Comparison of ENCODE assay signal across 11 cellular contexts in genomic region chr9:33320568-33321261, GRCh38. TPM values are rescaled to one million over a fixed set of nuclear protein-coding genes. Genes with fewer than 3 reads are reported as not detected.
DNase-seq lines count a peak whose midpoint lies in the region; FAIRE-seq and TF ChIP-seq lines count a peak whose summit lies in the region.
"Had no signal": no experiment of that assay in that cellular context is flagged by ENCODE, and none has a peak within 500 bp of the region (broad histone marks: within the 10 kb centered on the region; RNA-seq: fewer than 3 reads in every experiment).

No MANE protein-coding gene starts in this region.

- peak overlapping the region; percentile 78 for H3K4me2 ChIP-seq in astrocyte (ENCODE audit: low read length)
- peak overlapping the region; percentile 64 for H3K4me2 ChIP-seq in keratinocyte (ENCODE audit: control insufficient read depth, extremely low read depth, insufficient read depth, low read depth, low read length)

- no peaks in the 10 kb centered on the region for H3K27me3 ChIP-seq in breast epithelium
- no peaks in the 10 kb centered on the region for H3K27me3 ChIP-seq in astrocyte (ENCODE audit: insufficient read depth, low read length)
- no peaks in the 10 kb centered on the region for H3K27me3 ChIP-seq in keratinocyte (ENCODE audit: control insufficient read depth, extremely low read depth, insufficient read depth, low read length)
- no peaks in the 10 kb centered on the region for H3K27me3 ChIP-seq in thyroid gland

- no peak overlapping the region for H2AFZ ChIP-seq in astrocyte (ENCODE audit: low read depth, low read length)
- H2AFZ ChIP-seq in keratinocyte (ENCODE audit: control insufficient read depth, low read length): no peak overlapping the region

- H3K4me3 ChIP-seq in breast epithelium: no peak overlapping the region
- H3K4me3 ChIP-seq in astrocyte (ENCODE audit: insufficient read depth, low read depth, low read length): peak overlapping the region; percentile 38
- peak overlapping the region in 1 of 3 experiments; percentile 17 for H3K4me3 ChIP-seq in keratinocyte (ENCODE audit: control insufficient read depth in 2 of 3, extremely low read depth in 1 of 3, insufficient read depth in 2 of 3, low read depth in 1 of 3, low read length in 3 of 3)
- no peak overlapping the region for H3K4me3 ChIP-seq in thyroid gland (replicated peaks in 1 of 3)

- no peaks in the 10 kb centered on the region for H3K9me3 Mint-ChIP-seq in MCF 10A (ENCODE audit: unreplicated experiment)
- H3K9me3 Mint-ChIP-seq in astrocyte (ENCODE audit: unreplicated experiment): no peaks in the 10 kb centered on the region
- no peaks in the 10 kb centered on the region for H3K9me3 Mint-ChIP-seq in progenitor cell of endocrine pancreas (ENCODE audit: low read depth)

- H4K20me1 ChIP-seq in astrocyte (ENCODE audit: insufficient read depth, low read length): no peaks in the 10 kb centered on the region
- no peaks in the 10 kb centered on the region for H4K20me1 ChIP-seq in keratinocyte (ENCODE audit: control insufficient read depth, extremely low read depth, insufficient read depth, low read length)

- intact Hi-C loops in MCF 10A (cut with micrococcal nuclease) (loop anchor here (1.0 to 2.0 kb wide), 3 partner anchors 9 to 56 kb away; partner anchors contain the start of genes BAG1, CHMP5 and NFX1), breast epithelium (cut with DNase I; ENCODE audit: low total_unique reads) (no loop called here), thyroid gland (cut with DNase I) (no loop called here)

- FAIRE-seq in astrocyte (lab: Jason Lieb, UNC): peak; percentile 98
- FAIRE-seq in keratinocyte (lab: Jason Lieb, UNC): peak; percentile 75
- FAIRE-seq: D721Med had no signal

- no peak for TF ChIP-seq POLR2A in breast epithelium (IDR thresholded peaks at IDR 0.05)
- TF ChIP-seq POLR2A in thyroid gland (IDR thresholded peaks at IDR 0.05): no peak

- H3K4me3 Mint-ChIP-seq in MCF 10A (ENCODE audit: unreplicated experiment) (peak overlapping the region; percentile 20), astrocyte (ENCODE audit: unreplicated experiment) (peak overlapping the region; percentile 29), progenitor cell of endocrine pancreas (ENCODE audit: low read depth) (no peak overlapping the region)

- H3K9ac ChIP-seq in astrocyte (ENCODE audit: low read length): peak overlapping the region; percentile 69
- peak overlapping the region; percentile 57 for H3K9ac ChIP-seq in keratinocyte (ENCODE audit: control insufficient read depth, extremely low read depth, insufficient read depth, low read length)

- WGBS in thyroid gland, 2 donors: 89 to 97% methylated on average over 2 of the region's 2 CpGs

- H3K27me3 Mint-ChIP-seq in MCF 10A (ENCODE audit: insufficient read depth, unreplicated experiment) (no peaks in the 10 kb centered on the region), astrocyte (ENCODE audit: low read depth, unreplicated experiment) (no peaks in the 10 kb centered on the region), progenitor cell of endocrine pancreas (no peaks in the 10 kb centered on the region)

- H3K9me3 ChIP-seq in breast epithelium (no peaks in the 10 kb centered on the region), astrocyte (ENCODE audit: insufficient read depth, low read depth, low read length) (no peaks in the 10 kb centered on the region), keratinocyte (ENCODE audit: control insufficient read depth, low read depth, low read length) (no peaks in the 10 kb centered on the region), thyroid gland (no peaks in the 10 kb centered on the region)

- peaks cover 2% of the 10 kb centered on the region for H3K9me1 ChIP-seq in keratinocyte (ENCODE audit: control insufficient read depth, extremely low read depth, insufficient read depth, low read length)

- peaks cover 5% of the 10 kb centered on the region for H3K79me2 ChIP-seq in astrocyte (ENCODE audit: insufficient read depth, low read length)
- H3K79me2 ChIP-seq in keratinocyte (ENCODE audit: control insufficient read depth, insufficient read depth, low read length): no peaks in the 10 kb centered on the region

- DNase-seq in MCF 10A (ENCODE audit: unreplicated experiment) (peak; percentile 92), breast epithelium (ENCODE audit: low spot score in 2 of 2) (no peak), astrocyte (ENCODE audit: low read depth) (peak; percentile 95), keratinocyte (ENCODE audit: low read depth, low spot score) (no peak), thyroid gland (no peak), T-helper 9 cell (no peak), NCI-H2227 (lab: John Stamatoyannopoulos, UW; ENCODE audit: unreplicated experiment) (no peak), progenitor cell of endocrine pancreas (ENCODE audit: low spot score, unreplicated experiment) (no peak)
- DNase-seq: activated CD4-positive, CD25-positive, alpha-beta regulatory T cell; stimulated activated CD4-positive, alpha-beta T cell treated with anti-CD3 and anti-CD28 coated beads, Interleukin-4, amount 100 ng/mL, for 24 hours had no signal

- POLR2A ChIA-PET in MCF 10A (lab: Yijun Ruan, JAX): interaction anchor here (0.7 to 6.8 kb wide), 19 partner anchors 9 to 292 kb away, joined by 3 to 63 read pairs (median 6); partner anchors contain the start of genes BAG1, CHMP5, NFX1 and SMU1

- TF ChIP-seq CTCF in MCF 10A (IDR thresholded peaks at IDR 0.05; ENCODE audit: unreplicated experiment) (no peak), breast epithelium (IDR thresholded peaks at IDR 0.05) (no peak), astrocyte (IDR thresholded peaks at IDR 0.05; ENCODE audit: insufficient read depth, low read depth, low read length) (no peak), keratinocyte (optimal IDR thresholded peaks at IDR 0.05 in 1 of 3, IDR thresholded peaks at IDR 0.05 in 1 of 3, conservative IDR thresholded peaks at IDR 0.05 in 1 of 3; ENCODE audit: extremely low read depth in 1 of 3, insufficient read depth in 2 of 3, low read length in 3 of 3) (no peak), thyroid gland (IDR thresholded peaks at IDR 0.05) (no peak), progenitor cell of endocrine pancreas (IDR thresholded peaks at IDR 0.05; ENCODE audit: unreplicated experiment) (no peak)

- H3K27ac ChIP-seq in breast epithelium (peak overlapping the region in 1 of 2 donors; percentile 43), astrocyte (ENCODE audit: low read depth, low read length) (peak overlapping the region; percentile 94), keratinocyte (ENCODE audit: control insufficient read depth, insufficient read depth, low read length) (peak overlapping the region; percentile 75), thyroid gland (peak overlapping the region in 2 of 3 donors; percentile 2 to 35)

- dilution Hi-C loops in keratinocyte (cut with MboI; ENCODE audit: extremely low pct_ligation_motif_present, low sequenced_read_pairs): no loop called here

- H3K4me1 Mint-ChIP-seq in MCF 10A (ENCODE audit: insufficient read depth, unreplicated experiment): peaks cover 18% of the 10 kb centered on the region
- peaks cover 20% of the 10 kb centered on the region for H3K4me1 Mint-ChIP-seq in astrocyte (ENCODE audit: low read depth, unreplicated experiment)
- no peaks in the 10 kb centered on the region for H3K4me1 Mint-ChIP-seq in progenitor cell of endocrine pancreas (ENCODE audit: low read depth)

- peak overlapping the region; percentile 70 for H3K27ac Mint-ChIP-seq in MCF 10A (ENCODE audit: low read depth, unreplicated experiment)
- peak overlapping the region; percentile 97 for H3K27ac Mint-ChIP-seq in astrocyte (ENCODE audit: unreplicated experiment)
- H3K27ac Mint-ChIP-seq in progenitor cell of endocrine pancreas: no peak overlapping the region

- H3K4me1 ChIP-seq in breast epithelium: no peaks in the 10 kb centered on the region
- peaks cover 20% of the 10 kb centered on the region for H3K4me1 ChIP-seq in astrocyte (ENCODE audit: insufficient read depth, low read length)
- peaks cover 20% of the 10 kb centered on the region for H3K4me1 ChIP-seq in keratinocyte (ENCODE audit: control insufficient read depth, extremely low read depth, insufficient read depth, low read length)
- H3K4me1 ChIP-seq in thyroid gland: peaks cover 4 to 12% of the 10 kb centered on the region in 2 donors

- H3K36me3 ChIP-seq in breast epithelium: no peaks in the 10 kb centered on the region
- peaks cover 25% of the 10 kb centered on the region for H3K36me3 ChIP-seq in astrocyte (ENCODE audit: insufficient read depth, low read length)
- peaks cover 21 to 40% of the 10 kb centered on the region in 2 experiments for H3K36me3 ChIP-seq in keratinocyte (ENCODE audit: control insufficient read depth in 2 of 2, extremely low read depth in 1 of 2, insufficient read depth in 2 of 2, low read length in 2 of 2)
- peaks cover 41 to 51% of the 10 kb centered on the region in 2 donors for H3K36me3 ChIP-seq in thyroid gland

- TSS peak; percentile 18 for BruUV-seq in MCF 10A (replicated peaks; lab: Mats Ljungman, UMichigan)

- peaks cover 100% of the 10 kb centered on the region for H3K36me3 Mint-ChIP-seq in MCF 10A (ENCODE audit: insufficient read depth, unreplicated experiment)
- peaks cover 29% of the 10 kb centered on the region for H3K36me3 Mint-ChIP-seq in astrocyte (ENCODE audit: low read depth, unreplicated experiment)
- H3K36me3 Mint-ChIP-seq in progenitor cell of endocrine pancreas (ENCODE audit: insufficient read depth): peaks cover 44% of the 10 kb centered on the region

- CTCF ChIA-PET in MCF 10A (lab: Yijun Ruan, JAX): interaction anchor here (0.6 to 2.3 kb wide), 8 partner anchors 10 to 94 kb away, joined by 3 to 8 read pairs (median 3); no protein-coding TSS in a partner anchor

RNA-seq across cellular contexts. Expression of gene NFX1, which starts 30.4 kb away (rescaled TPM):
- total RNA-seq in MCF 10A (2022) (66.7 and 78.5 TPM in 2 replicates), breast epithelium (10 to 100 TPM; 36.3 to 45.5 (median 38.3) TPM), astrocyte (26.7 and 27.8 TPM in 2 replicates), thyroid gland (10 to 100 TPM; 44.7 to 65.3 (median 49.8) TPM), progenitor cell of endocrine pancreas (29.4 and 32.0 TPM in 2 replicates)
- polyA plus RNA-seq in keratinocyte: 24.2 to 28.8 TPM (median 28.1 TPM) in 3 replicates
- 25.5 TPM for polyA plus RNA-seq in keratinocyte (2011; ENCODE audit: low read depth)
- polyA plus RNA-seq in keratinocyte (2011; cell fraction: cytosol; rRNA removed): 18.2 and 24.3 TPM in 2 replicates
- polyA plus RNA-seq in keratinocyte (2011; cell fraction: nucleus; rRNA removed): 47.5 and 49.6 TPM in 2 replicates
- 20.0 and 25.9 TPM in 2 replicates for polyA plus RNA-seq in keratinocyte (2012; ENCODE audit: low replicate concordance)
- polyA minus RNA-seq in keratinocyte: 39.4 to 62.6 TPM (median 56.1 TPM) in 3 replicates
- 24.0 TPM for polyA minus RNA-seq in keratinocyte (2011; cell fraction: cytosol; rRNA and poly(A)+ RNA removed)
- polyA minus RNA-seq in keratinocyte (2011; cell fraction: nucleus; rRNA and poly(A)+ RNA removed): 25.9 and 48.3 TPM in 2 replicates

RNA-seq across cellular contexts. Expression of gene CHMP5, which starts 55.9 kb away (rescaled TPM):
- total RNA-seq in MCF 10A (2022) (67.6 and 85.1 TPM in 2 replicates), breast epithelium (10 to 100 TPM; 63.1 to 73.4 (median 65.5) TPM), astrocyte (108 and 109 TPM in 2 replicates), thyroid gland (10 to 100 TPM; 55.1 to 78.2 (median 60.3) TPM), progenitor cell of endocrine pancreas (43.3 and 48.9 TPM in 2 replicates)
- polyA plus RNA-seq in keratinocyte: 80.0 to 132 TPM (median 82.7 TPM) in 3 replicates
- polyA plus RNA-seq in keratinocyte (2011; ENCODE audit: low read depth): 154 TPM
- polyA plus RNA-seq in keratinocyte (2011; cell fraction: cytosol; rRNA removed): 93.3 and 137 TPM in 2 replicates
- polyA plus RNA-seq in keratinocyte (2011; cell fraction: nucleus; rRNA removed): 59.9 and 92.7 TPM in 2 replicates
- 72.5 and 125 TPM in 2 replicates for polyA plus RNA-seq in keratinocyte (2012; ENCODE audit: low replicate concordance)
- 2.2 to 32.5 TPM (median 14.6 TPM) in 3 replicates for polyA minus RNA-seq in keratinocyte
- polyA minus RNA-seq in keratinocyte (2011; cell fraction: cytosol; rRNA and poly(A)+ RNA removed): 29.4 TPM
- 10.1 and 21.1 TPM in 2 replicates for polyA minus RNA-seq in keratinocyte (2011; cell fraction: nucleus; rRNA and poly(A)+ RNA removed)

RNA-seq across cellular contexts. Expression of gene BAG1, which starts 56.2 kb away (rescaled TPM):
- total RNA-seq in MCF 10A (2022) (75.7 and 91.8 TPM in 2 replicates), breast epithelium (10 to 100 TPM; 34.7 to 54.7 (median 44.9) TPM), astrocyte (37.2 and 43.3 TPM in 2 replicates), thyroid gland (100 to 1,000 TPM in 2 of 4 donors, 10 to 100 TPM in 2; 72.0 to 135 (median 99.3) TPM), progenitor cell of endocrine pancreas (67.7 and 71.5 TPM in 2 replicates)
- polyA plus RNA-seq in keratinocyte: 22.4 to 30.1 TPM (median 25.1 TPM) in 3 replicates
- polyA plus RNA-seq in keratinocyte (2011; ENCODE audit: low read depth): 60.0 TPM
- polyA plus RNA-seq in keratinocyte (2011; cell fraction: cytosol; rRNA removed): 25.8 and 35.4 TPM in 2 replicates
- 32.7 and 39.1 TPM in 2 replicates for polyA plus RNA-seq in keratinocyte (2011; cell fraction: nucleus; rRNA removed)
- polyA plus RNA-seq in keratinocyte (2012; ENCODE audit: low replicate concordance): 22.1 and 64.9 TPM in 2 replicates
- 3.9 to 22.9 TPM (median 17.7 TPM) in 3 replicates for polyA minus RNA-seq in keratinocyte
- 16.9 TPM for polyA minus RNA-seq in keratinocyte (2011; cell fraction: cytosol; rRNA and poly(A)+ RNA removed)
- 67.5 and 70.0 TPM in 2 replicates for polyA minus RNA-seq in keratinocyte (2011; cell fraction: nucleus; rRNA and poly(A)+ RNA removed)

Comparison
In these comparisons a context has a peak if more than half of its experiments do, and no peak if none do; other contexts are left out.
1. DNase-seq: peak in MCF 10A (single experiment) and astrocyte (single experiment); none in breast epithelium (0 of 2), keratinocyte (single experiment), thyroid gland (0 of 2), T-helper 9 cell (single experiment), NCI-H2227 (single experiment) and progenitor cell of endocrine pancreas (single experiment).